In the genomic region with DNA sequence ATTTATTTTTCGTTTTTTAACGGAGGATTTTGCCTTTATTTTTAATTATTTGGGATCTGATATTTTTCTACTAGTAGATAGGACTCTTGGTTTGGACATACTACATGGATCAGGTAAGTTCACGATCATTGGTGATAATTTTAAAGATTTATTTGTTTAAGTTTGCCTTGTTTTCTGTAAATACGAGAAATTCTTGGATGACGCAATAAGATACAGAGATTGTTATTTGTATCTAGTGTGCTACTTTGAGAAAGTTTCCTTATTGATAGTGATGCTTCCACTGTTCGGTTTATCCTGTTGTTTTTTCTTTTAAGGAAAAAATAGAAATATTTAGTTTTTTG, we compare ENCODE assay signal across 8 cellular contexts. TPM values are rescaled to one million over a fixed set of nuclear protein-coding genes. Genes with fewer than 3 reads are reported as not detected.
DNase-seq lines count a peak whose midpoint lies in the region; ATAC-seq, FAIRE-seq and TF ChIP-seq lines count a peak whose summit lies in the region.

No MANE protein-coding gene starts in this region.

- H3K27ac ChIP-seq in testis: peak overlapping the region; percentile 91 to 98

- H3K27me3 ChIP-seq in kidney epithelial cell (ENCODE audit: control insufficient read depth, insufficient read depth, low read length): no peaks in the 10 kb centered on the region
- no peaks in the 10 kb centered on the region for H3K27me3 ChIP-seq in testis

- WGBS in testis, 2 donors: 0% methylated on average over 6 of the region's 6 CpGs

- no peaks in the 10 kb centered on the region for H3K9me3 ChIP-seq in testis

- peak overlapping the region; percentile 85 for H3K4me3 ChIP-seq in kidney epithelial cell (ENCODE audit: low read depth, low read length)
- peak overlapping the region; percentile 43 to 63 for H3K4me3 ChIP-seq in testis

- TF ChIP-seq CTCF in kidney epithelial cell (IDR thresholded peaks at IDR 0.05; ENCODE audit: insufficient read depth, low read length, poor library complexity, severe bottlenecking) (no peak), testis (IDR thresholded peaks at IDR 0.05) (no peak)

- H3K27ac Mint-ChIP-seq in activated CD4-positive, alpha-beta T cell treated with anti-CD3 and anti-CD28 coated beads, Interleukin-2, amount 10 ng/mL, durations not matched to agents 7 days and 5 days: peak overlapping the region; percentile 100
- peak overlapping the region; percentile 97 for H3K27ac Mint-ChIP-seq in activated naive CD8-positive, alpha-beta T cell treated with anti-CD3 and anti-CD28 coated beads, Interleukin-2, amount 10 ng/mL, durations not matched to agents 7 days and 5 days

- ATAC-seq in activated naive CD8-positive, alpha-beta T cell treated with anti-CD3 and anti-CD28 coated beads, Interleukin-2, amount 10 ng/mL, durations not matched to agents 7 days and 5 days (ENCODE audit: low read depth): no peak
- no peak for ATAC-seq in HG02840 (IDR thresholded peaks at IDR 0.05; ENCODE audit: low FRiP score, unreplicated experiment)
- ATAC-seq in HG03520 (IDR thresholded peaks at IDR 0.05; ENCODE audit: unreplicated experiment): no peak

- intact Hi-C loops in testis (cut with DNase I; ENCODE audit: low total_unique reads): loop anchor here (5.0 kb wide), 1 partner anchor 93 kb away; no protein-coding TSS in a partner anchor

- FAIRE-seq in GM19239 (lab: Jason Lieb, UNC): no peak

- peaks cover 55% of the 10 kb centered on the region for H3K4me1 Mint-ChIP-seq in activated CD4-positive, alpha-beta T cell treated with anti-CD3 and anti-CD28 coated beads, Interleukin-2, amount 10 ng/mL, durations not matched to agents 7 days and 5 days
- peaks cover 43% of the 10 kb centered on the region for H3K4me1 Mint-ChIP-seq in activated naive CD8-positive, alpha-beta T cell treated with anti-CD3 and anti-CD28 coated beads, Interleukin-2, amount 10 ng/mL, durations not matched to agents 7 days and 5 days

- peaks cover 12% of the 10 kb centered on the region for H3K9me3 Mint-ChIP-seq in activated CD4-positive, alpha-beta T cell treated with anti-CD3 and anti-CD28 coated beads, Interleukin-2, amount 10 ng/mL, durations not matched to agents 7 days and 5 days
- no peaks in the 10 kb centered on the region for H3K9me3 Mint-ChIP-seq in activated naive CD8-positive, alpha-beta T cell treated with anti-CD3 and anti-CD28 coated beads, Interleukin-2, amount 10 ng/mL, durations not matched to agents 7 days and 5 days

- TF ChIP-seq POLR2A in testis (IDR thresholded peaks at IDR 0.05): no peak

- peaks cover 18% of the 10 kb centered on the region for H3K4me1 ChIP-seq in testis

- peaks cover 77% of the 10 kb centered on the region for H3K36me3 Mint-ChIP-seq in activated CD4-positive, alpha-beta T cell treated with anti-CD3 and anti-CD28 coated beads, Interleukin-2, amount 10 ng/mL, durations not matched to agents 7 days and 5 days (ENCODE audit: low read depth)
- peaks cover 61% of the 10 kb centered on the region for H3K36me3 Mint-ChIP-seq in activated naive CD8-positive, alpha-beta T cell treated with anti-CD3 and anti-CD28 coated beads, Interleukin-2, amount 10 ng/mL, durations not matched to agents 7 days and 5 days

- H3K4me3 Mint-ChIP-seq in activated CD4-positive, alpha-beta T cell treated with anti-CD3 and anti-CD28 coated beads, Interleukin-2, amount 10 ng/mL, durations not matched to agents 7 days and 5 days: peak overlapping the region; percentile 80
- peak overlapping the region; percentile 91 for H3K4me3 Mint-ChIP-seq in activated naive CD8-positive, alpha-beta T cell treated with anti-CD3 and anti-CD28 coated beads, Interleukin-2, amount 10 ng/mL, durations not matched to agents 7 days and 5 days

- DNase-seq in activated CD4-positive, alpha-beta T cell treated with anti-CD3 and anti-CD28 coated beads, Interleukin-2, amount 10 ng/mL, durations not matched to agents 7 days and 5 days: no peak
- DNase-seq in activated CD4-positive, alpha-beta T cell treated with anti-CD3 and anti-CD28 coated beads, Interleukin-2, amount 50 U/mL, for 48 hours: no peak
- no peak for DNase-seq in activated naive CD8-positive, alpha-beta T cell treated with anti-CD3 and anti-CD28 coated beads, Interleukin-2, amount 10 ng/mL, durations not matched to agents 7 days and 5 days
- no peak for DNase-seq in kidney epithelial cell (ENCODE audit: low read depth)
- DNase-seq in testis: no peak
- no peak for DNase-seq in GM19239 (ENCODE audit: insufficient read length, low spot score)

- no peaks in the 10 kb centered on the region for H3K27me3 Mint-ChIP-seq in activated CD4-positive, alpha-beta T cell treated with anti-CD3 and anti-CD28 coated beads, Interleukin-2, amount 10 ng/mL, durations not matched to agents 7 days and 5 days
- no peaks in the 10 kb centered on the region for H3K27me3 Mint-ChIP-seq in activated naive CD8-positive, alpha-beta T cell treated with anti-CD3 and anti-CD28 coated beads, Interleukin-2, amount 10 ng/mL, durations not matched to agents 7 days and 5 days

- CTCF ChIA-PET in activated CD4-positive, alpha-beta T cell treated with anti-CD3 and anti-CD28 coated beads, Interleukin-2, amount 10 ng/mL, durations not matched to agents 7 days and 5 days (lab: Charles Lee): interaction anchor here (0.7 to 2.1 kb wide), 11 partner anchors 10 to 92 kb away, joined by 3 to 38 read pairs (median 4); no protein-coding TSS in a partner anchor

- POLR2A ChIA-PET in activated CD4-positive, alpha-beta T cell treated with anti-CD3 and anti-CD28 coated beads, Interleukin-2, amount 10 ng/mL, durations not matched to agents 7 days and 5 days (lab: Charles Lee): interaction anchor here (0.7 to 4.9 kb wide), 11 partner anchors 11 to 92 kb away, joined by 3 to 56 read pairs (median 6); no protein-coding TSS in a partner anchor
- POLR2A ChIA-PET in activated naive CD8-positive, alpha-beta T cell treated with anti-CD3 and anti-CD28 coated beads, Interleukin-2, amount 10 ng/mL, durations not matched to agents 7 days and 5 days (lab: Charles Lee): interaction anchor here (0.7 to 11.5 kb wide), 17 partner anchors 8 to 103 kb away, joined by 3 to 711 read pairs (median 6); no protein-coding TSS in a partner anchor

- H3K36me3 ChIP-seq in kidney epithelial cell (ENCODE audit: control insufficient read depth, insufficient read depth, low read length) (no peaks in the 10 kb centered on the region), testis (ENCODE audit: low read depth, missing control alignments) (no peaks in the 10 kb centered on the region)

RNA-seq across cellular contexts. Expression of gene CHD2, which starts 0.6 kb away (rescaled TPM):
- total RNA-seq in activated CD4-positive, alpha-beta T cell treated with anti-CD3 and anti-CD28 coated beads, Interleukin-2, amount 10 ng/mL, durations not matched to agents 7 days and 5 days: 100 to 1,000 TPM; 129 to 148 TPM
- total RNA-seq in activated naive CD8-positive, alpha-beta T cell treated with anti-CD3 and anti-CD28 coated beads, Interleukin-2, amount 10 ng/mL, durations not matched to agents 7 days and 5 days: 100 to 1,000 TPM; 218 to 236 TPM
- total RNA-seq in kidney epithelial cell: 54.2 and 54.3 TPM in 2 replicates
- total RNA-seq in testis: 100 to 1,000 TPM; 113 to 129 TPM
- 64.5 TPM for polyA plus RNA-seq in testis (ENCODE audit: insufficient read depth, low read depth, low replicate concordance)
